In genomic region chr6:27772261-27773001, GRCh38 we compare ENCODE assay signal across 8 cellular contexts.
A peak's percentile ranks its signal among the peaks of the same experiment; 100 is the strongest.
DNase-seq lines count a peak whose midpoint lies in the region; ATAC-seq and TF ChIP-seq lines count a peak whose summit lies in the region.

No MANE protein-coding gene starts in this region.

- H3K4me3 ChIP-seq in BJ (ENCODE audit: low read depth, low read length) (no peak overlapping the region), Peyer's patch (peak overlapping the region in 2 of 4 donors; percentile 4 to 15), fibroblast of villous mesenchyme (ENCODE audit: low read depth, low read length) (peak overlapping the region; percentile 33), neuron (ENCODE audit: low read length) (peak overlapping the region; percentile 38), subcutaneous abdominal adipose tissue (ENCODE audit: low read depth in 1 of 5, low read length in 5 of 5) (peak overlapping the region in 4 of 5 donors; percentile 9 to 56 (median 28))

- H3K9me3 Mint-ChIP-seq in activated T-helper 17 cell treated with anti-CD3 and anti-CD28 coated beads, Interleukin-2, amount 50 U/mL, for 72 hours: no peaks in the 10 kb centered on the region

- no peak for DNase-seq in BJ (ENCODE audit: low read depth)
- DNase-seq in KG1 (lab: John Stamatoyannopoulos, UW): peak; percentile 43
- DNase-seq in Peyer's patch: peak; percentile 82 to 94 (median 93)
- peak; percentile 84 for DNase-seq in fibroblast of villous mesenchyme (ENCODE audit: low read depth)

- H3K27ac ChIP-seq in Peyer's patch (peak overlapping the region; percentile 22 to 57 (median 32)), subcutaneous abdominal adipose tissue (ENCODE audit: low read depth, low read length) (no peak overlapping the region)

- H3K4me1 Mint-ChIP-seq in activated T-helper 17 cell treated with anti-CD3 and anti-CD28 coated beads, Interleukin-2, amount 50 U/mL, for 72 hours: no peaks in the 10 kb centered on the region

- H3K36me3 ChIP-seq in BJ (ENCODE audit: control insufficient read depth, insufficient read depth, low read length) (no peaks in the 10 kb centered on the region), Peyer's patch (no peaks in the 10 kb centered on the region), neuron (ENCODE audit: insufficient read depth, low read length) (no peaks in the 10 kb centered on the region), subcutaneous abdominal adipose tissue (ENCODE audit: control insufficient read depth in 5 of 5, insufficient read depth in 5 of 5, low read length in 5 of 5) (no peaks in the 10 kb centered on the region)

- CTCF ChIA-PET in BJ (lab: Yijun Ruan, JAX): interaction anchor here (0.5 to 4.5 kb wide), 26 partner anchors 9 to 1463 kb away, joined by 3 to 70 read pairs (median 6); a partner anchor contains a TSS

- H3K27me3 ChIP-seq in BJ (ENCODE audit: control insufficient read depth, insufficient read depth, low read length): no peaks in the 10 kb centered on the region
- no peaks in the 10 kb centered on the region for H3K27me3 ChIP-seq in Peyer's patch
- peaks cover 16% of the 10 kb centered on the region for H3K27me3 ChIP-seq in neuron (ENCODE audit: insufficient read depth, low read length)
- peaks cover 7 to 19% (median 17%) of the 10 kb centered on the region in 5 donors for H3K27me3 ChIP-seq in subcutaneous abdominal adipose tissue (ENCODE audit: control insufficient read depth in 5 of 5, insufficient read depth in 4 of 5, low read length in 5 of 5)

- peak overlapping the region; percentile 78 for H2AFZ ChIP-seq in neuron (ENCODE audit: low read depth, low read length)

- peak; percentile 98 for TF ChIP-seq CTCF in BJ (IDR thresholded peaks at IDR 0.05; ENCODE audit: insufficient read depth, low read depth, low read length)
- peak; percentile 84 to 97 (median 94) for TF ChIP-seq CTCF in Peyer's patch (IDR thresholded peaks at IDR 0.05)
- TF ChIP-seq CTCF in fibroblast of villous mesenchyme (IDR thresholded peaks at IDR 0.05; ENCODE audit: insufficient read depth, low read depth, low read length): peak; percentile 99

- POLR2A ChIA-PET in BJ (lab: Charles Lee): interaction anchor here (0.6 kb wide), 1 partner anchor 669 kb away, joined by 3 read pairs; no protein-coding TSS in a partner anchor

- peak overlapping the region; percentile 14 for H3K27ac Mint-ChIP-seq in activated T-helper 17 cell treated with anti-CD3 and anti-CD28 coated beads, Interleukin-2, amount 50 U/mL, for 72 hours

- ATAC-seq in GM19463 (IDR thresholded peaks at IDR 0.05; ENCODE audit: unreplicated experiment): peak; percentile 72
- ATAC-seq in activated T-helper 17 cell treated with anti-CD3 and anti-CD28 coated beads, Interleukin-2, amount 50 U/mL, for 72 hours (replicated peaks): peak; percentile 98

- peak overlapping the region; percentile 51 for H3K4me3 Mint-ChIP-seq in activated T-helper 17 cell treated with anti-CD3 and anti-CD28 coated beads, Interleukin-2, amount 50 U/mL, for 72 hours

- H3K9me3 ChIP-seq in Peyer's patch (no peaks in the 10 kb centered on the region), neuron (ENCODE audit: low read length) (no peaks in the 10 kb centered on the region), subcutaneous abdominal adipose tissue (ENCODE audit: control insufficient read depth in 5 of 5, low read length in 5 of 5) (no peaks in the 10 kb centered on the region)

- peak overlapping the region in 2 of 5 donors; percentile 41 to 48 for H3K9ac ChIP-seq in subcutaneous abdominal adipose tissue (ENCODE audit: low read length in 5 of 5)

- TF ChIP-seq POLR2A in Peyer's patch (IDR thresholded peaks at IDR 0.05): no peak

- H3K36me3 Mint-ChIP-seq in activated T-helper 17 cell treated with anti-CD3 and anti-CD28 coated beads, Interleukin-2, amount 50 U/mL, for 72 hours (ENCODE audit: low read depth): peaks cover 2% of the 10 kb centered on the region

- H3K27me3 Mint-ChIP-seq in activated T-helper 17 cell treated with anti-CD3 and anti-CD28 coated beads, Interleukin-2, amount 50 U/mL, for 72 hours: peaks cover 5% of the 10 kb centered on the region

- peaks cover 0 to 12% (median 2%) of the 10 kb centered on the region in 4 donors for H3K4me1 ChIP-seq in Peyer's patch
- no peaks in the 10 kb centered on the region for H3K4me1 ChIP-seq in neuron (ENCODE audit: insufficient read depth, low read length)
- peaks cover 0 to 11% (median 10%) of the 10 kb centered on the region in 5 donors for H3K4me1 ChIP-seq in subcutaneous abdominal adipose tissue (ENCODE audit: control insufficient read depth in 5 of 5, insufficient read depth in 5 of 5, low read length in 5 of 5)
